In genomic region chr3:142315083-142315482, GRCh38 we compare ENCODE assay signal across 15 cellular contexts.
A peak's percentile ranks its signal among the peaks of the same experiment; 100 is the strongest.
DNase-seq lines count a peak whose midpoint lies in the region; ATAC-seq and TF ChIP-seq lines count a peak whose summit lies in the region.
"Had no signal": no experiment of that assay in that cellular context is flagged by ENCODE, and none has a peak within 500 bp of the region (broad histone marks: within the 10 kb centered on the region; RNA-seq: fewer than 3 reads in every experiment).

No MANE protein-coding gene starts in this region.

- TF ChIP-seq CTCF in Panc1 (IDR thresholded peaks at IDR 0.05) = no peak
- no peak for TF ChIP-seq CTCF in epithelial cell of proximal tubule (conservative IDR thresholded peaks at IDR 0.05; ENCODE audit: low read depth, low read length)

- H3K27me3 ChIP-seq in Panc1 (ENCODE audit: control insufficient read depth, insufficient read depth, low read length) = no peaks in the 10 kb centered on the region
- no peaks in the 10 kb centered on the region for H3K27me3 ChIP-seq in aorta (ENCODE audit: control insufficient read depth in 1 of 2, insufficient read depth in 2 of 2, low read length in 1 of 2)
- H3K27me3 ChIP-seq: adrenal gland, heart right ventricle had no signal

- intact Hi-C loops in Panc1 (cut with micrococcal nuclease; ENCODE audit: unreplicated experiment) = no loop called here
- intact Hi-C loops in aorta (cut with DNase I) = no loop called here

- no peak overlapping the region for H3K4me3 ChIP-seq in Panc1 (ENCODE audit: low read depth in 2 of 2, low read length in 2 of 2)
- H3K4me3 ChIP-seq in epithelial cell of proximal tubule (ENCODE audit: low read depth, low read length) = no peak overlapping the region
- H3K4me3 ChIP-seq in skeletal muscle cell (ENCODE audit: low read depth, low read length) = no peak overlapping the region
- no peak overlapping the region for H3K4me3 ChIP-seq in aorta (ENCODE audit: low read length in 2 of 2)
- H3K4me3 ChIP-seq: adrenal gland, heart right ventricle, left ventricle myocardium inferior had no signal

- CTCF ChIA-PET in Panc1 (lab: Charles Lee) = no interaction called here

- in situ Hi-C loops in Panc1 (cut with HindIII; ENCODE audit: low pct_unique_long_range_greater_than_20kb, low sequenced_read_pairs) = no loop called here

- H3K27ac ChIP-seq in Panc1 (ENCODE audit: low read length) (no peak overlapping the region), aorta (ENCODE audit: low read depth in 1 of 2, low read length in 2 of 2) (no peak overlapping the region)
- H3K27ac ChIP-seq: adrenal gland, heart right ventricle, left ventricle myocardium inferior had no signal

- BruUV-seq in Panc1 (replicated peaks; lab: Mats Ljungman, UMichigan) = no TSS peak

- DNase-seq in ELF-1 (ENCODE audit: low read depth, low spot score) (peak; percentile 83), Panc1 (ENCODE audit: low read depth, low spot score) (no peak), epithelial cell of proximal tubule (ENCODE audit: low read depth) (peak; percentile 1), skeletal muscle cell (ENCODE audit: low read depth) (peak; percentile 32), midbrain (lab: John Stamatoyannopoulos, UW) (no peak), aorta (no peak), epidermal melanocyte (ENCODE audit: insufficient read length, low spot score) (no peak)
- DNase-seq: activated T-cell treated with anti-CD3 and anti-CD28 coated beads, Interleukin-2, amount 50 U/mL, for 1 hour; effector CD4-positive, alpha-beta T cell; heart right ventricle; left ventricle myocardium inferior; MM.1S; NK-92 treated with Interleukin-12 subunit alpha and Interleukin-12 subunit beta, amount 100 ng/mL, for 24 hours; SW 1271 had no signal

- POLR2A ChIA-PET in Panc1 (lab: Charles Lee) = interaction anchor here (0.5 to 0.6 kb wide), 2 partner anchors 72 to 175 kb away, joined by 3 to 5 read pairs; no protein-coding TSS in a partner anchor

- ATAC-seq in Panc1 (peak; percentile 82), aorta (ENCODE audit: low FRiP score) (no peak)
- ATAC-seq: heart right ventricle had no signal

- H3K36me3 ChIP-seq in Panc1 (ENCODE audit: control insufficient read depth, insufficient read depth, low read length) (no peaks in the 10 kb centered on the region), aorta (ENCODE audit: control insufficient read depth in 1 of 2, insufficient read depth in 2 of 2, low read length in 1 of 2) (peaks cover 4 to 10% of the 10 kb centered on the region in 2 donors)

- H3K4me1 ChIP-seq in Panc1 (ENCODE audit: control insufficient read depth, insufficient read depth, low read length) (no peaks in the 10 kb centered on the region; the same call in 1 of the 2 replicates), aorta (ENCODE audit: control insufficient read depth in 1 of 2, insufficient read depth in 2 of 2, low read length in 2 of 2) (no peaks in the 10 kb centered on the region)
- H3K4me1 ChIP-seq: heart right ventricle had no signal

- H3K9me3 ChIP-seq in Panc1 (ENCODE audit: control insufficient read depth, insufficient read depth, low read depth, low read length) (no peaks in the 10 kb centered on the region), aorta (ENCODE audit: control insufficient read depth, low read length) (no peaks in the 10 kb centered on the region)
- H3K9me3 ChIP-seq: adrenal gland, heart right ventricle, left ventricle myocardium inferior had no signal

Comparison
In these comparisons a context has a peak if more than half of its experiments do, and no peak if none do; other contexts are left out.
1. DNase-seq: peak in ELF-1 (single experiment), epithelial cell of proximal tubule (single experiment) and skeletal muscle cell (single experiment); none in Panc1 (single experiment), midbrain (single experiment), aorta (0 of 2) and epidermal melanocyte (single experiment).